In the genomic region with DNA sequence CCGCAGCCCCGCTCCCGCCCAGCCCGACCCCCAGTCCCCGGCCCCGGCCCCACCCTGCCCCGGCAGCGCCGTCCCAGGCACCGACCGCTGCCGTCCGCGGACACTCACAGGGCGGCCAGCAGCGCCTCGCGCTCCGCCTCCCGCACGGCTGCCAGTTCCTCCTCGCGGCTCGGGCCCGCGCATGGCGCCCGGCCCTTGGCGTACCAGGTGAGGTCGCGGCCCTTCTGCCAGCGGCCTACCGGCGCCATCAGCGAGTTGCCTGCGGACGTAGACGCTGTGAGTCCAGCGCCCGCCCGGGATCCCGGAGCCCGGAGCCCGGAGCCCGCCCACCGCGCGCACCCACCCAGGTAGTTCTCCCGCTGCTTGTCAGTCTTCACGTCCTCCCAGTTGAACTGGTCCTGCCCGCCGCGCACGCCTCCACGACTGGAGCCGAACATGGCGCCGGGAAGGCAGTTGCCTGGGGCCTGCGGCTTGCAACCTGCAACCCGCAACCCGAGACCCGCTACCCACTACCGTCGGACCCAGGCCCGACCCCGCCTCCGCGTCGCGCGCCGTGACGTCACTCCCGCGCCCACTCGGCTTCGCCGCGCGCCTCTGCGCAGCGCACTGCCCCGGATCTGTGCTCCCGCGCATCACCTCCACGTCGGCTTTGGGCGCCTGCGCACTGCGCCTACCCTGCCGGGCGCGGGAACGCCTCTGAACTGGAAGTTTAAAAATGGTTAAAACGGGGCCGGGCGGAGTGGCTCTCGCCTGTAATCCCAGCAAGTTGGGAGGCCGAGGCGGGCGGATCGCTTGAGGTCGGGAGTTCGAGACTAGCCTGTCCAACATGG, we compare ENCODE assay signal across 8 cellular contexts. TPM values are rescaled to one million over a fixed set of nuclear protein-coding genes. Genes with fewer than 3 reads are reported as not detected.
A peak's percentile ranks its signal among the peaks of the same experiment; 100 is the strongest.
DNase-seq lines count a peak whose midpoint lies in the region; ATAC-seq and TF ChIP-seq lines count a peak whose summit lies in the region.

TSS of gene C1orf35 (minus strand) at position 535 of the 830 bp plus-strand sequence. CDS start at position 437, 98 bp downstream.

- no peaks in the 10 kb centered on the region for H3K9me3 Mint-ChIP-seq in CD14-positive monocyte

- H3K4me1 Mint-ChIP-seq in CD14-positive monocyte: peaks cover 42% of the 10 kb centered on the region

- H3K27me3 Mint-ChIP-seq in CD14-positive monocyte (ENCODE audit: low read depth in 3 of 3): peaks cover 0 to 4% (median 0%) of the 10 kb centered on the region in 3 donors

- intact Hi-C loops in CD14-positive monocyte (cut with micrococcal nuclease): loop anchor here in 1 of 2 donors (2.0 kb wide), 1 partner anchor 14 kb away; no protein-coding TSS in a partner anchor

- TF ChIP-seq CTCF in CD14-positive monocyte (IDR thresholded peaks at IDR 0.05): no peak

- peak; percentile 74 for ATAC-seq in GM19397 (IDR thresholded peaks at IDR 0.05; ENCODE audit: unreplicated experiment)
- peak; percentile 73 for ATAC-seq in HG03565 (IDR thresholded peaks at IDR 0.05; ENCODE audit: unreplicated experiment)
- ATAC-seq in left lobe of liver: peak; percentile 80

- DNase-seq in CD14-positive monocyte (ENCODE audit: low spot score) (peak; percentile 88), NCI-H748 treated with DMSO at 0.1 percent for 48 hours (lab: John Stamatoyannopoulos, UW) (peak; percentile 60), dedifferentiated amniotic fluid mesenchymal stem cell (ENCODE audit: extremely low spot score) (peak; percentile 90), left lobe of liver (ENCODE audit: low spot score) (peak; percentile 95)
- peak; percentile 94 for DNase-seq in activated CD4-positive, alpha-beta T cell treated with anti-CD3 and anti-CD28 coated beads, Interleukin-2, amount 50 U/mL, for 1 hour
- peak; percentile 90 for DNase-seq in stimulated activated CD4-positive, alpha-beta T cell treated with anti-CD3 and anti-CD28 coated beads, Interleukin-2, amount 100 ng/mL, for 4 hours (ENCODE audit: low read depth)

- H3K4me3 Mint-ChIP-seq in CD14-positive monocyte: peak within 1 kb of the TSS; percentile 90 to 92

- H3K36me3 Mint-ChIP-seq in CD14-positive monocyte: peaks cover 34 to 46% of the 10 kb centered on the region in 2 donors

- peak within 1 kb of the TSS; percentile 89 to 97 (median 94) for H3K27ac Mint-ChIP-seq in CD14-positive monocyte

RNA-seq across cellular contexts. Expression of gene C1orf35, which starts in this region (rescaled TPM):
- 10 to 100 TPM in 1 of 2 donors, 1 to 10 TPM in 1; 6.9 to 10.6 TPM for polyA plus RNA-seq in CD14-positive monocyte
- total RNA-seq in left lobe of liver: 6.9 TPM

Comparison
In these comparisons a context has a peak if more than half of its experiments do, and no peak if none do; other contexts are left out.
1. Peak in every context shown above with its lines: DNase-seq and ATAC-seq.